20 cellular contexts compared by ENCODE assay signal in the genomic region with DNA sequence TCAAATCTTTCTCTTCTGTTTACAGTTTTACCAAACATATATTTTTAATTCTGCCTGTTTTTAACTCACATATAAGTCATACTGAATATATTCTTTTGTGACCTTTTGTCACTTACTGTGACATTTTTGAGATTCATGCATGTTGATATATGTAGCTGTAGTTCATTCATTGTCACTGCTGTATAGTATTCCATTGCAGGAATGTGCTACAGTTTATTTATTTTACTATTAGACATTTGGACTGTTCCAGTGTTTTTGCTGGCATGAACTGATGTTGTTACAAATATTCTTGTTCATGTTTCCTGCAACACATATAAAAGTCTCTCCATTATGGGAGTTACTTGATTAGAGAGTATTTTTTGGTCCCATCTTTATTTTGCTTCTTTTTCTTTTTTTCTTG.
"Had no signal": no experiment of that assay in that cellular context is flagged by ENCODE, and none has a peak within 500 bp of the region (broad histone marks: within the 10 kb centered on the region; RNA-seq: fewer than 3 reads in every experiment).

No MANE protein-coding gene starts in this region.

- H3K4me3 Mint-ChIP-seq: activated B cell treated with CpG ODN at 0.5 μM for 24 hours; activated CD4-positive, alpha-beta T cell treated with anti-CD3 and anti-CD28 coated beads, Interleukin-2, amount 10 ng/mL, durations not matched to agents 24 days and 14 days; T-helper 17 cell had no signal

- DNase-seq: activated B cell treated with CpG ODN at 0.5 μM for 24 hours; activated CD4-positive, alpha-beta T cell treated with anti-CD3 and anti-CD28 coated beads for 1 hour; activated CD4-positive, alpha-beta T cell treated with anti-CD3 and anti-CD28 coated beads, Interleukin-2, amount 10 ng/mL, durations not matched to agents 24 days and 14 days; activated CD4-positive, alpha-beta T cell treated with anti-CD3 and anti-CD28 coated beads, Interleukin-2, amount 50 U/mL, for 48 hours; aorta; body of pancreas; central memory CD4-positive, alpha-beta T cell; Karpas-422; MM.1S; NCI-H1105; NCI-H1436; NCI-H1694 treated with DMSO at 0.1 percent for 48 hours; NCI-H2081; NCI-H446; NCI-H524 treated with DMSO at 0.1 percent for 48 hours; NCI-H748 treated with DMSO at 0.1 percent for 48 hours; SIG-M5; T-helper 17 cell; T-helper 9 cell had no signal

- H3K27ac ChIP-seq: body of pancreas had no signal

- H3K27ac Mint-ChIP-seq: activated B cell treated with CpG ODN at 0.5 μM for 24 hours; activated naive CD4-positive, alpha-beta T cell treated with anti-CD3 and anti-CD28 coated beads, Interleukin-2, amount 50 U/mL, for 72 hours; T-helper 17 cell had no signal

- H3K9me3 Mint-ChIP-seq: activated B cell treated with CpG ODN at 0.5 μM for 24 hours had no signal

- ATAC-seq: activated naive CD4-positive, alpha-beta T cell treated with anti-CD3 and anti-CD28 coated beads, Interleukin-2, amount 50 U/mL, for 72 hours; body of pancreas; T-helper 17 cell had no signal

- H3K27me3 Mint-ChIP-seq: activated B cell treated with CpG ODN at 0.5 μM for 24 hours, T-helper 17 cell had no signal

- H3K4me3 ChIP-seq: body of pancreas had no signal

- H3K27me3 ChIP-seq: body of pancreas had no signal
